In the genomic region with DNA sequence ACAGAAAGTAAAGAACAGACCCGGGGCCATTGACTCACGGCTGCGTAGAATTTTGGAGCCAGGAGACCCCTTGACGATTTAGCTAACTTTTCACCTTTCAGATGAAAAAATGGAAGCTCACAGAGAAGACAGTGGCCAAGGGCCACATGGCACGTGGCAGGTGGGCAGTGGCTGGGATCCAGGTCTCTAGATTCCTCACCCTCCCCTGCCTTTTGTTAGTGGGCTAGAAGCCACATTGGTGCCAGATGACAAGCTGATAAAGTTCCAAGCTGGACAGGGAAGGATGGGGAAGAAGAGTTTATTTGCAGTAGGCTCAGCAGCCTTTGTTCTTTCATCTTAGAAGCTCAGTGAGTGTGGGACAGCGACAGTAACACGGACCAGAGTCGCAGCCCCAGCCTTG, we compare ENCODE assay signal across 33 cellular contexts.
"Had no signal": no experiment of that assay in that cellular context is flagged by ENCODE, and none has a peak within 500 bp of the region (broad histone marks: within the 10 kb centered on the region; RNA-seq: fewer than 3 reads in every experiment).

No MANE protein-coding gene starts in this region.

- DNase-seq: Karpas-422, Kasumi-1, MM.1S, MV-4-11, NCI-H1048, NCI-H1092, NCI-H1092 treated with DMSO at 0.1 percent for 48 hours, NCI-H1105, NCI-H1105 treated with DMSO at 0.1 percent for 48 hours, NCI-H1417, NCI-H1417 treated with DMSO at 0.1 percent for 48 hours, NCI-H1436, NCI-H1436 treated with DMSO at 0.1 percent for 48 hours, NCI-H146, NCI-H1694, NCI-H1694 treated with DMSO at 0.1 percent for 48 hours, NCI-H187, NCI-H187 treated with DMSO at 0.1 percent for 48 hours, NCI-H1930, NCI-H2029, NCI-H2029 treated with DMSO at 0.1 percent for 48 hours, NCI-H2081, NCI-H2081 treated with DMSO at 0.1 percent for 48 hours, NCI-H2107, NCI-H2171, NCI-H2171 treated with DMSO at 0.1 percent for 48 hours, NCI-H2227 treated with DMSO at 0.1 percent for 48 hours, NCI-H226, NCI-H345, NCI-H446, NCI-H446 treated with DMSO at 0.1 percent for 48 hours, NCI-H510A, NCI-H510A treated with DMSO at 0.1 percent for 48 hours had no signal
